ENCODE assay signal across 8 cellular contexts in the genomic region with DNA sequence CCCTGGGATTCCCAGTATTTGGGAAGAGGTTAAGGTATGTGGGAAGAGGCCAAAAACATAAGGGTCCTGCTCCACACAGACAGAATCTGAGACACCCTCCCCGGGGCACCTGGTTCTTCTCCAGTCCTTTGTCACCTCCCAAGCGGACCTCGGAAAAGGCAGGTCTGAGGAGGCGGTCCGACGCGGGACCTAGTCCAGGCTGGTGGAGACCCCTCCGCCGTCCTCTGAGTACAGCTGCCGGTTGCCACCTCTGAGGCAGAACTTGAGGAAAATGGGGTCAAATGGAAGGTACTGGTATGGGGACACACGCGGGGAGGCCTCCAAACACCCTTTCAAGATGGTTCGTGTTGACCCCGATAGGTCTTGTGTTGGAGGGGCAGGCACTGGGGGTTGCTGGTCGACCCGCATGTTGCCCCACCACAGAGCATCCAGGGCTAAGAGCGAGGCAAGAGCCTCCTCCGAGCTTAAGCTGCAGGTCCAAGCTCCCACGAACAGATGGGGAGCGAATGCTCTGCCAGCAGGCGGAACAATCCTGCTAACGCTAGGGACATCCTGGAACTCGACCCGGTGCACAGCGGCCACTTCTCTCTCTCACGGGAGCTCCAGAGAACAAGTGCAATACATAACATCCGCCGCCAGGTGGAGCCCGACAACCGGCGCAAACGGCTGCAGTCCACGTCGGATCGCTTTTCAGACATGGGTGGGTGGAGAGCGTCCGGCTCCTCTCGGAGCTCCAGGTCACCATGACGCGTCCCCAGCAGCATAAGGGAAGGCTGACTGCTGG.
DNase-seq lines count a peak whose midpoint lies in the region; ATAC-seq and TF ChIP-seq lines count a peak whose summit lies in the region.
"Not testable (repeated sequence)": the region's sequence is repeated elsewhere in the genome, so short reads cannot be mapped to it uniquely, and the experiment has no call there.

No MANE protein-coding gene starts in this region.

- not testable (repeated sequence) for H3K9me3 ChIP-seq in OCI-LY3 (ENCODE audit: insufficient read depth, low read length); effector memory CD4-positive, alpha-beta T cell (ENCODE audit: control insufficient read depth, low read length); left lung

- H3K4me3 Mint-ChIP-seq in activated CD8-positive, alpha-beta memory T cell treated with anti-CD3 and anti-CD28 coated beads, Interleukin-2, amount 10 ng/mL, durations not matched to agents 7 days and 5 days, result not testable (repeated sequence)

- H3K4me2 ChIP-seq in OCI-LY3 (ENCODE audit: low read length), result peak overlapping the region; percentile 42

- CTCF ChIA-PET in activated CD8-positive, alpha-beta memory T cell treated with anti-CD3 and anti-CD28 coated beads, Interleukin-2, amount 10 ng/mL, durations not matched to agents 7 days and 5 days (lab: Charles Lee), result interaction anchor here (1.1 kb wide), 1 partner anchor 517 kb away, joined by 3 read pairs; no protein-coding TSS in a partner anchor

- H2AFZ ChIP-seq in OCI-LY3 (ENCODE audit: low read depth, low read length), result peak overlapping the region; percentile 47; the same call in 1 of the 2 replicates

- not testable (repeated sequence) for H3K4me1 ChIP-seq in OCI-LY3 (ENCODE audit: low read length); effector memory CD4-positive, alpha-beta T cell (ENCODE audit: control insufficient read depth, insufficient read depth, low read length, poor library complexity, severe bottlenecking); left lung

- not testable (repeated sequence) for H4K20me1 ChIP-seq in OCI-LY3 (ENCODE audit: insufficient read depth, low read length)

- H3K27ac ChIP-seq in OCI-LY3 (ENCODE audit: low read length); effector memory CD4-positive, alpha-beta T cell (ENCODE audit: insufficient read depth, low read length, poor library complexity, severe bottlenecking); left lung: not testable (repeated sequence)

- not testable (repeated sequence) for H3K79me2 ChIP-seq in OCI-LY3 (ENCODE audit: low read length)

- peak overlapping the region; percentile 46; the same call in 1 of the 2 replicates for H3K4me3 ChIP-seq in OCI-LY3 (ENCODE audit: low read length)
- not testable (repeated sequence) for H3K4me3 ChIP-seq in effector memory CD4-positive, alpha-beta T cell (ENCODE audit: insufficient read depth, low read depth, low read length, poor library complexity, severe bottlenecking); left lung

- H3K27me3 Mint-ChIP-seq in activated CD8-positive, alpha-beta memory T cell treated with anti-CD3 and anti-CD28 coated beads, Interleukin-2, amount 10 ng/mL, durations not matched to agents 7 days and 5 days, result not testable (repeated sequence)

- intact Hi-C loops in left lung (cut with DNase I), result not testable (repeated sequence)

- H3K9me3 Mint-ChIP-seq in activated CD8-positive, alpha-beta memory T cell treated with anti-CD3 and anti-CD28 coated beads, Interleukin-2, amount 10 ng/mL, durations not matched to agents 7 days and 5 days (ENCODE audit: low read depth), result not testable (repeated sequence)

- H3K27me3 ChIP-seq in OCI-LY3 (ENCODE audit: low read depth, low read length); effector memory CD4-positive, alpha-beta T cell (replicated peaks; ENCODE audit: control insufficient read depth, insufficient read depth, low read length, poor library complexity, severe bottlenecking); left lung: not testable (repeated sequence)

- not testable (repeated sequence) for H3K27ac Mint-ChIP-seq in activated CD8-positive, alpha-beta memory T cell treated with anti-CD3 and anti-CD28 coated beads, Interleukin-2, amount 10 ng/mL, durations not matched to agents 7 days and 5 days

- H3K36me3 ChIP-seq in OCI-LY3 (replicated peaks; ENCODE audit: low read depth, low read length); effector memory CD4-positive, alpha-beta T cell (ENCODE audit: control insufficient read depth, insufficient read depth, low read length); left lung: not testable (repeated sequence)

- DNase-seq in AML-193 (lab: John Stamatoyannopoulos, UW), result peak; percentile 27 to 35
- DNase-seq in GM19238 (ENCODE audit: insufficient read length, low spot score), result peak; percentile 48
- DNase-seq in Kasumi-1 (lab: John Stamatoyannopoulos, UW), result peak; percentile 79 to 80
- DNase-seq in activated CD8-positive, alpha-beta memory T cell treated with anti-CD3 and anti-CD28 coated beads, Interleukin-2, amount 10 ng/mL, durations not matched to agents 7 days and 5 days, result peak; percentile 65
- DNase-seq in effector memory CD4-positive, alpha-beta T cell, result peak in 2 of 3 donors; percentile 25 to 30
- DNase-seq in left lung, result peak; percentile 69 to 88
- peak; percentile 29 to 43 (median 35) for DNase-seq in stimulated activated CD4-positive, alpha-beta T cell treated with anti-CD3 and anti-CD28 coated beads, Interleukin-1b, Interleukin-23, amount 100 ng/mL, for 24 hours (ENCODE audit: low read depth in 4 of 4, low spot score in 1 of 4)

- H3K4me1 Mint-ChIP-seq in activated CD8-positive, alpha-beta memory T cell treated with anti-CD3 and anti-CD28 coated beads, Interleukin-2, amount 10 ng/mL, durations not matched to agents 7 days and 5 days, result not testable (repeated sequence)

- TF ChIP-seq CTCF in OCI-LY3 (IDR thresholded peaks at IDR 0.05; ENCODE audit: low read depth, low read length) (peak; percentile 83), left lung (IDR thresholded peaks at IDR 0.05) (peak; percentile 76 to 78)

- not testable (repeated sequence) for H3K36me3 Mint-ChIP-seq in activated CD8-positive, alpha-beta memory T cell treated with anti-CD3 and anti-CD28 coated beads, Interleukin-2, amount 10 ng/mL, durations not matched to agents 7 days and 5 days

- not testable (repeated sequence) for H3K9ac ChIP-seq in OCI-LY3 (ENCODE audit: low read length)

- not testable (repeated sequence) for ATAC-seq in activated CD8-positive, alpha-beta memory T cell treated with anti-CD3 and anti-CD28 coated beads, Interleukin-2, amount 10 ng/mL, durations not matched to agents 7 days and 5 days
- ATAC-seq in left lung, result peak; percentile 97

Comparison
In these comparisons a context has a peak if more than half of its experiments do, and no peak if none do; other contexts are left out.
1. DNase-seq: peak in every context shown above with its lines; median percentile 80 in Kasumi-1; 78 in left lung; 65 in activated CD8-positive, alpha-beta memory T cell treated with anti-CD3 and anti-CD28 coated beads, Interleukin-2, amount 10 ng/mL, durations not matched to agents 7 days and 5 days; 48 in GM19238; 35 in stimulated activated CD4-positive, alpha-beta T cell treated with anti-CD3 and anti-CD28 coated beads, Interleukin-1b, Interleukin-23, amount 100 ng/mL, for 24 hours; 31 in AML-193; 28 in effector memory CD4-positive, alpha-beta T cell.